In genomic region chr10:112842832-112843360, GRCh38 we compare ENCODE assay signal across 9 cellular contexts.
DNase-seq lines count a peak whose midpoint lies in the region; ATAC-seq lines count a peak whose summit lies in the region.
"Had no signal": no experiment of that assay in that cellular context is flagged by ENCODE, and none has a peak within 500 bp of the region (broad histone marks: within the 10 kb centered on the region; RNA-seq: fewer than 3 reads in every experiment).

No MANE protein-coding gene starts in this region.

- H3K9me3 Mint-ChIP-seq in activated T-helper 2 cell treated with anti-CD3 and anti-CD28 coated beads, Interferon-gamma antibody, Interleukin-2, Interleukin-4, amounts not matched to agents 10 μg/mL and 5 μg/mL and 100 μg/mL, durations not matched to agents 14 hours and 24 hours and 36 hours: peaks cover 14% of the 10 kb centered on the region

- peaks cover 5% of the 10 kb centered on the region for H3K36me3 Mint-ChIP-seq in activated T-helper 2 cell treated with anti-CD3 and anti-CD28 coated beads, Interferon-gamma antibody, Interleukin-2, Interleukin-4, amounts not matched to agents 10 μg/mL and 5 μg/mL and 100 μg/mL, durations not matched to agents 14 hours and 24 hours and 36 hours (ENCODE audit: low read depth)

- no peak overlapping the region for H3K4me3 Mint-ChIP-seq in activated T-helper 2 cell treated with anti-CD3 and anti-CD28 coated beads, Interferon-gamma antibody, Interleukin-2, Interleukin-4, amounts not matched to agents 10 μg/mL and 5 μg/mL and 100 μg/mL, durations not matched to agents 14 hours and 24 hours and 36 hours (ENCODE audit: low read depth)

- no peaks in the 10 kb centered on the region for H3K27me3 Mint-ChIP-seq in activated T-helper 2 cell treated with anti-CD3 and anti-CD28 coated beads, Interferon-gamma antibody, Interleukin-2, Interleukin-4, amounts not matched to agents 10 μg/mL and 5 μg/mL and 100 μg/mL, durations not matched to agents 14 hours and 24 hours and 36 hours (ENCODE audit: low read depth)
- H3K27me3 Mint-ChIP-seq: naive thymus-derived CD8-positive, alpha-beta T cell had no signal

- peak; percentile 93 for ATAC-seq in GM19351 (IDR thresholded peaks at IDR 0.05; ENCODE audit: unreplicated experiment)
- ATAC-seq in HG02840 (IDR thresholded peaks at IDR 0.05; ENCODE audit: low FRiP score, unreplicated experiment): peak; percentile 71
- peak; percentile 69 for ATAC-seq in sciatic nerve
- ATAC-seq: naive thymus-derived CD8-positive, alpha-beta T cell had no signal

- H3K27ac Mint-ChIP-seq in activated T-helper 2 cell treated with anti-CD3 and anti-CD28 coated beads, Interferon-gamma antibody, Interleukin-2, Interleukin-4, amounts not matched to agents 10 μg/mL and 5 μg/mL and 100 μg/mL, durations not matched to agents 14 hours and 24 hours and 36 hours: no peak overlapping the region
- H3K27ac Mint-ChIP-seq: naive thymus-derived CD8-positive, alpha-beta T cell had no signal

- DNase-seq in SK-MEL-5 (ENCODE audit: low read depth, low spot score) (peak; percentile 23), sciatic nerve (ENCODE audit: low spot score) (no peak), NCI-H2227 (lab: John Stamatoyannopoulos, UW; ENCODE audit: unreplicated experiment) (no peak), NCI-H446 (lab: John Stamatoyannopoulos, UW) (no peak)
- DNase-seq in activated T-helper 2 cell treated with anti-CD3 and anti-CD28 coated beads, Interferon-gamma antibody, Interleukin-2, Interleukin-4, amounts not matched to agents 10 μg/mL and 5 μg/mL and 100 μg/mL, durations not matched to agents 14 hours and 24 hours and 36 hours (ENCODE audit: low spot score): no peak
- DNase-seq: dorsolateral prefrontal cortex; naive thymus-derived CD8-positive, alpha-beta T cell had no signal

- in situ Hi-C loops in SK-MEL-5 (cut with HindIII; ENCODE audit: low pct_unique_long_range_greater_than_20kb, low sequenced_read_pairs): no loop called here

- intact Hi-C loops in sciatic nerve (cut with DNase I): no loop called here
- intact Hi-C loops in activated T-helper 2 cell treated with anti-CD3 and anti-CD28 coated beads, Interferon-gamma antibody, Interleukin-2, Interleukin-4, amounts not matched to agents 10 μg/mL and 5 μg/mL and 100 μg/mL, durations not matched to agents 14 hours and 24 hours and 36 hours (cut with micrococcal nuclease): no loop called here

- H3K4me1 Mint-ChIP-seq in activated T-helper 2 cell treated with anti-CD3 and anti-CD28 coated beads, Interferon-gamma antibody, Interleukin-2, Interleukin-4, amounts not matched to agents 10 μg/mL and 5 μg/mL and 100 μg/mL, durations not matched to agents 14 hours and 24 hours and 36 hours (ENCODE audit: low read depth): no peaks in the 10 kb centered on the region
- H3K4me1 Mint-ChIP-seq: naive thymus-derived CD8-positive, alpha-beta T cell had no signal
